8 cellular contexts compared by ENCODE assay signal in genomic region chr1:31936278-31936965, GRCh38.
DNase-seq lines count a peak whose midpoint lies in the region; ATAC-seq and TF ChIP-seq lines count a peak whose summit lies in the region.

No MANE protein-coding gene starts in this region.

- H3K9me3 ChIP-seq in OCI-LY3 (ENCODE audit: insufficient read depth, low read length) = no peaks in the 10 kb centered on the region
- H3K9me3 ChIP-seq in neuron (ENCODE audit: low read length) = no peaks in the 10 kb centered on the region

- H3K27ac Mint-ChIP-seq in effector memory CD8-positive, alpha-beta T cell = peak overlapping the region; percentile 88 to 91

- H3K79me2 ChIP-seq in OCI-LY3 (ENCODE audit: low read length) = peaks cover 72% of the 10 kb centered on the region

- peak overlapping the region; percentile 98 for H3K4me3 ChIP-seq in OCI-LY3 (ENCODE audit: low read length)
- peak overlapping the region; percentile 73 for H3K4me3 ChIP-seq in neuron (ENCODE audit: low read length)

- peaks cover 58% of the 10 kb centered on the region for H4K20me1 ChIP-seq in OCI-LY3 (ENCODE audit: insufficient read depth, low read length)

- DNase-seq in GF-D8 (lab: John Stamatoyannopoulos, UW) = peak; percentile 5
- no peak for DNase-seq in effector memory CD8-positive, alpha-beta T cell
- DNase-seq in NCI-H2081 (lab: John Stamatoyannopoulos, UW) = no peak
- no peak for DNase-seq in iPS-NIHi7 (ENCODE audit: extremely low spot score)
- no peak for DNase-seq in OCI-M2 (lab: John Stamatoyannopoulos, UW; ENCODE audit: unreplicated experiment)
- DNase-seq in NCI-H82 treated with DMSO at 0.1 percent for 48 hours (lab: John Stamatoyannopoulos, UW; ENCODE audit: unreplicated experiment) = no peak

- H3K27me3 ChIP-seq in OCI-LY3 (ENCODE audit: low read depth, low read length) = no peaks in the 10 kb centered on the region
- H3K27me3 ChIP-seq in neuron (ENCODE audit: insufficient read depth, low read length) = no peaks in the 10 kb centered on the region

- H3K36me3 ChIP-seq in OCI-LY3 (replicated peaks; ENCODE audit: low read depth, low read length) (peaks cover 6% of the 10 kb centered on the region), neuron (ENCODE audit: insufficient read depth, low read length) (no peaks in the 10 kb centered on the region)

- H3K4me2 ChIP-seq in OCI-LY3 (ENCODE audit: low read length) = peak overlapping the region; percentile 94

- H3K4me3 Mint-ChIP-seq in effector memory CD8-positive, alpha-beta T cell = peak overlapping the region; percentile 88 to 96

- H2AFZ ChIP-seq in OCI-LY3 (ENCODE audit: low read depth, low read length) (no peak overlapping the region), neuron (ENCODE audit: low read depth, low read length) (no peak overlapping the region)

- H3K4me1 ChIP-seq in OCI-LY3 (ENCODE audit: low read length) (peaks cover 71% of the 10 kb centered on the region), neuron (ENCODE audit: insufficient read depth, low read length) (peaks cover 30% of the 10 kb centered on the region)

- H3K27ac ChIP-seq in OCI-LY3 (ENCODE audit: low read length) = peak overlapping the region; percentile 79

- no peak for TF ChIP-seq CTCF in OCI-LY3 (IDR thresholded peaks at IDR 0.05; ENCODE audit: low read depth, low read length)

- no peaks in the 10 kb centered on the region for H3K9me3 Mint-ChIP-seq in effector memory CD8-positive, alpha-beta T cell

- H3K27me3 Mint-ChIP-seq in effector memory CD8-positive, alpha-beta T cell = no peaks in the 10 kb centered on the region

- peaks cover 35% of the 10 kb centered on the region for H3K36me3 Mint-ChIP-seq in effector memory CD8-positive, alpha-beta T cell (ENCODE audit: insufficient read depth)

- peaks cover 61 to 84% of the 10 kb centered on the region in 2 donors for H3K4me1 Mint-ChIP-seq in effector memory CD8-positive, alpha-beta T cell (ENCODE audit: low read depth in 2 of 2)

- ATAC-seq in effector memory CD8-positive, alpha-beta T cell (replicated peaks) = no peak

- peak overlapping the region; percentile 97 for H3K9ac ChIP-seq in OCI-LY3 (ENCODE audit: low read length)
